Comparison of ENCODE assay signal across 25 cellular contexts in the genomic region with DNA sequence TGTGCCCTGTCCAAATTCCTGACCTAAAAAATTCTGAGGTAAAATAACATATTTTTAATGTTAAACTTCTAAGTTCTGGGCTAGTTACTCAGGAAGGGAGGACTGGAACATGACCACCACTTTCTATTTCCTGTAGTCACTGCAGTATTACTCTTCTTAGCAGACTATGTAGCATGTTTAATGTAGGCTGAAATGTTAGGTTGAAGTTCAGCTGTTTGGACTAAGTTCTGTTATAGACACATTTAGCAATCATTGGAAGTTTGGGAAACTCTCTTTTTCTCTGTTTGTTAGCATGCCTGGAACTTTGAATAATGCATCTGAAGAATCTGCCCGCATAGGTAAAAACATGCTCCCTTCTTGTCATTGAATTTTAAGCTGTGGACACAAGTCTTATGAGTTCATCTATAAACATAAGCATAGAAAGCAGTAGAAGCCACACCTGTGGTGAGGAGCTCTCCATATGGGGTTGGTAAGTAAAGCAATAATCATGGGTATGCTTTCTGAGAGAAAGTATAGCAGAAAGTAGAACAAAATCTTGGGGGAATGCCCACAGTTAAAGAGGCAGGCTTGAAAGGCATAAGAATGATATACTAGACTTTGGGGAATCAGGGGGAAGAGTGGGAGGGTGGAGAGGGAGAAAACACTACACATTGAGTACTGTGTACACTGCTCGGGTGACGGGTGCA. TPM values are rescaled to one million over a fixed set of nuclear protein-coding genes. Genes with fewer than 3 reads are reported as not detected.
"Had no signal": no experiment of that assay in that cellular context is flagged by ENCODE, and none has a peak within 500 bp of the region (broad histone marks: within the 10 kb centered on the region; RNA-seq: fewer than 3 reads in every experiment).

No MANE protein-coding gene starts in this region.

- H3K4me1 ChIP-seq: SJCRH30 had no signal

- H3K9me3 ChIP-seq: MG63, Peyer's patch, SJCRH30, SK-N-SH had no signal

- H3K27ac Mint-ChIP-seq: activated CD4-positive, alpha-beta T cell treated with anti-CD3 and anti-CD28 coated beads, Interleukin-2, amount 10 ng/mL, durations not matched to agents 24 days and 14 days; activated naive CD4-positive, alpha-beta T cell treated with anti-CD3 and anti-CD28 coated beads for 36 hours; activated naive CD8-positive, alpha-beta T cell had no signal

- H3K4me3 ChIP-seq: cardiac muscle cell, MG63, Peyer's patch, SJCRH30 had no signal

- DNase-seq: activated CD4-positive, alpha-beta T cell treated with anti-CD3 and anti-CD28 coated beads, Interleukin-2, amount 10 ng/mL, durations not matched to agents 24 days and 14 days; activated CD4-positive, alpha-beta T cell treated with anti-CD3 and anti-CD28 coated beads, Interleukin-2, amount 50 U/mL, for 48 hours; activated gamma-delta T cell; activated naive CD4-positive, alpha-beta T cell treated with anti-CD3 and anti-CD28 coated beads for 36 hours; activated T-cell treated with anti-CD3 and anti-CD28 coated beads for 4 hours; brain microvascular endothelial cell; MG63; NCI-H1092 treated with DMSO at 0.1 percent for 48 hours; NCI-H1417 treated with DMSO at 0.1 percent for 48 hours; NCI-H1694; NCI-H2029; NCI-H345; NCI-H510A; NCI-H69; NK-92 treated with Interleukin-12 subunit alpha and Interleukin-12 subunit beta, amount 100 ng/mL, for 24 hours; Peyer's patch; Right ventricle myocardium superior; SJCRH30; SK-N-SH; T-helper 1 cell had no signal

- H3K9ac ChIP-seq: SK-N-SH had no signal

- H3K27ac ChIP-seq: brain microvascular endothelial cell, cardiac muscle cell, RWPE1, SJCRH30, VCaP had no signal

- H3K27me3 ChIP-seq: brain microvascular endothelial cell, cardiac muscle cell, MG63, Peyer's patch, SJCRH30 had no signal

- H3K4me3 Mint-ChIP-seq: activated CD4-positive, alpha-beta T cell treated with anti-CD3 and anti-CD28 coated beads, Interleukin-2, amount 10 ng/mL, durations not matched to agents 24 days and 14 days; activated naive CD4-positive, alpha-beta T cell treated with anti-CD3 and anti-CD28 coated beads for 36 hours; activated naive CD8-positive, alpha-beta T cell had no signal

- H3K36me3 ChIP-seq: brain microvascular endothelial cell, cardiac muscle cell, MG63, Peyer's patch, SJCRH30 had no signal

- H3K4me2 ChIP-seq: SK-N-SH had no signal

RNA-seq across cellular contexts. Expression of a gene that starts 52.6 kb away (rescaled TPM):
- total RNA-seq: cardiac muscle cell; SJCRH30; T-helper 2 cell treated with Interferon-gamma antibody and Interleukin-4, amounts not matched to agents 100 ng/mL and 5 ng/mL, for 36 hours had no signal
